1 cellular context compared by ENCODE assay signal in the genomic region with DNA sequence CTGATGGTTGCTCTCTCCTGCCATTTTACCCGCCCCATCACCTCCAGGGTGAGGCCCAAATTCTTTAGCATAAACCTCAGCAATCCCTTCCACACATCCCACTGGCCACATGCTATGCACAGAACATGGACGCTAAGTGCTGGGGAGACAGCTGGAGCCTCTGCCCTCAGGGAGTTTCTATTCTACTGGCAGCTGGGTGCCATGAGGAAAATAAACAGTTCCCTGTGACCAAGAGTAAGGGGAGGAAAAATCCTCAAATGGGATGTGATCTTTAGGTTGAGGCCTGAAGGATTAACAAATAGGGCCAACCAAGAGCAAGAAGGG.
TF ChIP-seq lines count a peak whose summit lies in the region.

No MANE protein-coding gene starts in this region.

TF ChIP-seq in HepG2, 621 proteins besides CTCF, POLR2A, EP300 and RAD21:
- TF ChIP-seq, protein P1, sequence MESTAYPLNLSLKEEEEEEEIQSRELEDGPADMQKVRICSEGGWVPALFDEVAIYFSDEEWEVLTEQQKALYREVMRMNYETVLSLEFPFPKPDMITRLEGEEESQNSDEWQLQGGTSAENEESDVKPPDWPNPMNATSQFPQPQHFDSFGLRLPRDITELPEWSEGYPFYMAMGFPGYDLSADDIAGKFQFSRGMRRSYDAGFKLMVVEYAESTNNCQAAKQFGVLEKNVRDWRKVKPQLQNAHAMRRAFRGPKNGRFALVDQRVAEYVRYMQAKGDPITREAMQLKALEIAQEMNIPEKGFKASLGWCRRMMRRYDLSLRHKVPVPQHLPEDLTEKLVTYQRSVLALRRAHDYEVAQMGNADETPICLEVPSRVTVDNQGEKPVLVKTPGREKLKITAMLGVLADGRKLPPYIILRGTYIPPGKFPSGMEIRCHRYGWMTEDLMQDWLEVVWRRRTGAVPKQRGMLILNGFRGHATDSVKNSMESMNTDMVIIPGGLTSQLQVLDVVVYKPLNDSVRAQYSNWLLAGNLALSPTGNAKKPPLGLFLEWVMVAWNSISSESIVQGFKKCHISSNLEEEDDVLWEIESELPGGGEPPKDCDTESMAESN (CRISPR knock-in tag; conservative IDR thresholded peaks at IDR 0.05) = peak; percentile 71
- no peak for TF ChIP-seq MBNL3 (CRISPR knock-in tag; conservative IDR thresholded peaks at IDR 0.05)
